14 cellular contexts compared by ENCODE assay signal in the genomic region with DNA sequence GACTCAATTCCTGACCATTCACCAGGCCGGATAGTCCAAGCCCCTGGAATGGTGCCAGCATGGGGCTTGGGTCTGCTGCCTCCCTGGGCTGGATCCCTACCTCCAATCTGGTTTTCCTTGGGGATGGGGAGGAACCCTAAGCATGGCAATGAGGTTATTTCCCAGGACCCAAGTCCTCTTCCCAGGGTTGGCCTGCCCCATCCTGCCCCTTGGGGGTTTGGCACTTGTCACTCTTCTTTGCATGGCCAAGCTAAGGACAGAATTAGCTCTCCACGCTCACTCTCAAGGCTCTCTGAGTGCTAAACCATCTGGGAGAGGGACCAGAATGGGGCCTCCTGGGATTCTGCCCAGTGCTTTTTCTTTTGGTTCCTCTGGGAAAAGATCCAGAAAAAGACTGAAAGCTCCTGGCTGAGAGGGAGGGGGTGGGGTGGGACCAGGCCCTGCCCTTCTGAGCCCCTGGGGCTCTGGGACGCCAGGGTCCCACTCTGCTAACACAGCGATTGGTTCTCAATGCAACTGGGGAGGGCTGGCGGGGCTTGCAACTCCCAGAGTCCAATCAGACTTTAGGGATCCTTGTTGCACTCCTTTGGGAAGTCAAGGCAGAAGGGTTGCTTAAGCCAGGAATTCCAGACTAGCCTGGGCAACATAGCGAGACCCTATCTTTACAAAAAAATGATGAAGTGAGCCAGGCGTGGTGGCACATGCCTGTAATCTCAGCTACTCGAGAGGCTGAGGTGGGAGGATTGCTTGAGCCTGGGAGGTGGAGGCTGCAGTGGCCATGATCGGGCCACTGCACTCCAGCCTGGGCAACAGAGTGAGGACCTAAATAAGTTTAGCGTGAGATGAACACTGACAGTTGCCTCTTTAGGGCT. TPM values are rescaled to one million over a fixed set of nuclear protein-coding genes. Genes with fewer than 3 reads are reported as not detected.
DNase-seq lines count a peak whose midpoint lies in the region; ATAC-seq and TF ChIP-seq lines count a peak whose summit lies in the region.
"Had no signal": no experiment of that assay in that cellular context is flagged by ENCODE, and none has a peak within 500 bp of the region (broad histone marks: within the 10 kb centered on the region; RNA-seq: fewer than 3 reads in every experiment).

No MANE protein-coding gene starts in this region.

- intact Hi-C loops in IMR-90 (cut with micrococcal nuclease): no loop called here

- no peak overlapping the region for H4K8ac ChIP-seq in IMR-90 (ENCODE audit: low read depth in 2 of 2, low read length in 2 of 2)

- no peak for TF ChIP-seq RAD21 in IMR-90 (IDR thresholded peaks at IDR 0.05; ENCODE audit: low read length)

- no peak overlapping the region for H3K56ac ChIP-seq in IMR-90 (ENCODE audit: extremely low read depth, insufficient read depth, low read length)

- POLR2A ChIA-PET in IMR-90 (lab: Charles Lee; ENCODE audit: unreplicated experiment): interaction anchor here (0.6 kb wide), 1 partner anchor 15 kb away, joined by 14 read pairs; no protein-coding TSS in a partner anchor

- dilution Hi-C loops in IMR-90 (cut with HindIII; ENCODE audit: low sequenced_read_pairs, unreplicated experiment): no loop called here

- no peak for DNase-seq in IMR-90
- DNase-seq in medulla oblongata (ENCODE audit: extremely low spot score): peak; percentile 75
- DNase-seq in NCI-H524 treated with DMSO at 0.1 percent for 48 hours (lab: John Stamatoyannopoulos, UW): no peak
- DNase-seq in SIG-M5 (lab: John Stamatoyannopoulos, UW): no peak
- no peak for DNase-seq in activated CD4-positive, CD25-positive, alpha-beta regulatory T cell treated with anti-CD3 and anti-CD28 coated beads, Interleukin-2, amount 50 U/mL, for 72 hours
- DNase-seq: activated naive CD8-positive, alpha-beta T cell treated with anti-CD3 and anti-CD28 coated beads, Interleukin-2, amount 50 U/mL, for 24 hours; activated T-cell treated with anti-CD3 and anti-CD28 coated beads, Interleukin-2, amount 50 U/mL, for 1 hour; NCI-H1048; NCI-H510A had no signal

- no peak overlapping the region for H2BK5ac ChIP-seq in IMR-90 (ENCODE audit: low read depth, low read length, poor library complexity, severe bottlenecking)

- TF ChIP-seq CTCF in IMR-90 (conservative IDR thresholded peaks at IDR 0.05; ENCODE audit: low read depth, low read length): no peak

- H2AK9ac ChIP-seq in IMR-90 (replicated peaks; ENCODE audit: low read depth, low read length, poor library complexity): no peak overlapping the region

- H3K4me2 ChIP-seq in IMR-90 (ENCODE audit: low read depth, low read length): no peak overlapping the region

- no peak overlapping the region; the same call in 1 of the 2 replicates for H3K18ac ChIP-seq in IMR-90 (ENCODE audit: low read depth, low read length)

- no peak overlapping the region for H3K4ac ChIP-seq in IMR-90 (ENCODE audit: low read depth, low read length)

- H3K79me1 ChIP-seq in IMR-90 (ENCODE audit: low read depth in 1 of 2, low read length in 2 of 2): no peaks in the 10 kb centered on the region

- H3K14ac ChIP-seq in IMR-90 (replicated peaks; ENCODE audit: low read depth, low read length): no peak overlapping the region

- BruUV-seq in IMR-90 (replicated peaks; lab: Mats Ljungman, UMichigan): no TSS peak

- H2AFZ ChIP-seq in IMR-90 (replicated peaks; ENCODE audit: low read length, poor library complexity): peak overlapping the region; percentile 13
- H2AFZ ChIP-seq: parathyroid adenoma had no signal

- no peaks in the 10 kb centered on the region for H3K27me3 ChIP-seq in IMR-90 (ENCODE audit: control insufficient read depth, insufficient read depth, low read length)

- no peaks in the 10 kb centered on the region for H3K9me1 ChIP-seq in IMR-90 (ENCODE audit: insufficient read depth, low read length)

- ATAC-seq in IMR-90 (ENCODE audit: low read depth): peak; percentile 53
- no peak for ATAC-seq in activated CD4-positive, CD25-positive, alpha-beta regulatory T cell treated with anti-CD3 and anti-CD28 coated beads, Interleukin-2, amount 50 U/mL, for 24 hours

- no peak overlapping the region for H2BK120ac ChIP-seq in IMR-90 (ENCODE audit: low read depth, low read length)

- H2BK20ac ChIP-seq in IMR-90 (ENCODE audit: low read depth, low read length): no peak overlapping the region

- no peak overlapping the region for H4K5ac ChIP-seq in IMR-90 (ENCODE audit: low read depth, low read length)

- 89% methylated on average over 3 of the region's 10 CpGs; no CpG with 5 or more reads in 1 of the 2 experiments for WGBS in IMR-90 (ENCODE audit: extremely low coverage in 2 of 2, insufficient read length in 1 of 2), 2 experiments

- TF ChIP-seq POLR2A in IMR-90 (IDR thresholded peaks at IDR 0.05; ENCODE audit: low read depth, low read length): no peak

- H3K36me3 ChIP-seq in IMR-90 (ENCODE audit: control insufficient read depth, insufficient read depth, low read length): peaks cover 22% of the 10 kb centered on the region

- peaks cover 19% of the 10 kb centered on the region for H3K9me3 ChIP-seq in IMR-90 (ENCODE audit: control insufficient read depth, insufficient read depth, low read length)

- H2AK5ac ChIP-seq in IMR-90 (ENCODE audit: low read depth, low read length): no peak overlapping the region

- H3K4me3 ChIP-seq in IMR-90 (ENCODE audit: insufficient read depth, low read depth, low read length): no peak overlapping the region

- CTCF ChIA-PET in IMR-90 (lab: Yijun Ruan, JAX): no interaction called here

- in situ Hi-C loops in IMR-90 (cut with MboI; ENCODE audit: low sequenced_read_pairs): no loop called here

- no peak overlapping the region for H4K91ac ChIP-seq in IMR-90 (ENCODE audit: insufficient read depth, low read depth, low read length)

- H3K9ac ChIP-seq in IMR-90 (ENCODE audit: low read depth, low read length): no peak overlapping the region
- H3K9ac ChIP-seq: parathyroid adenoma had no signal

- no peaks in the 10 kb centered on the region for H4K20me1 ChIP-seq in IMR-90 (ENCODE audit: insufficient read depth, low read length)

- H3K27ac ChIP-seq in IMR-90 (ENCODE audit: insufficient read depth, low read length) (no peak overlapping the region), cingulate gyrus (ENCODE audit: low read depth, low read length) (peak overlapping the region; percentile 54), temporal lobe (ENCODE audit: low read depth, low read length) (peak overlapping the region; percentile 50)
- H3K27ac ChIP-seq: C4-2B, parathyroid adenoma had no signal

- H3K23ac ChIP-seq in IMR-90 (ENCODE audit: low read depth, low read length): no peak overlapping the region

- no peak overlapping the region for H2BK15ac ChIP-seq in IMR-90 (ENCODE audit: low read depth, low read length)

- H3K4me1 ChIP-seq in IMR-90 (ENCODE audit: control insufficient read depth, insufficient read depth, low read length): peaks cover 3% of the 10 kb centered on the region; the same call in 1 of the 2 replicates
- H3K4me1 ChIP-seq: parathyroid adenoma had no signal

TF ChIP-seq in IMR-90, 13 proteins besides CTCF, POLR2A, EP300 and RAD21:
- TF ChIP-seq SMC3 (IDR thresholded peaks at IDR 0.05; ENCODE audit: low read depth, low read length) (no peak), NFE2L2 (IDR thresholded peaks at IDR 0.05; ENCODE audit: low read depth, low read length) (no peak), MXI1 (IDR thresholded peaks at IDR 0.05; ENCODE audit: borderline replicate concordance, low read depth, low read length) (no peak), BHLHE40 (IDR thresholded peaks at IDR 0.05; ENCODE audit: low read depth, low read length) (no peak), RCOR1 (IDR thresholded peaks at IDR 0.05; ENCODE audit: insufficient replicate concordance, low read length) (no peak), MAZ (IDR thresholded peaks at IDR 0.05; ENCODE audit: borderline replicate concordance, low read depth, low read length) (no peak), MAFK (IDR thresholded peaks at IDR 0.05; ENCODE audit: low read depth, low read length) (no peak), FOS (IDR thresholded peaks at IDR 0.05; ENCODE audit: low read depth, low read length) (no peak), CEBPB (IDR thresholded peaks at IDR 0.05; ENCODE audit: low read depth, low read length) (no peak), RFX5 (IDR thresholded peaks at IDR 0.05; ENCODE audit: low read depth, low read length) (no peak)
- TF ChIP-seq, protein P1, sequence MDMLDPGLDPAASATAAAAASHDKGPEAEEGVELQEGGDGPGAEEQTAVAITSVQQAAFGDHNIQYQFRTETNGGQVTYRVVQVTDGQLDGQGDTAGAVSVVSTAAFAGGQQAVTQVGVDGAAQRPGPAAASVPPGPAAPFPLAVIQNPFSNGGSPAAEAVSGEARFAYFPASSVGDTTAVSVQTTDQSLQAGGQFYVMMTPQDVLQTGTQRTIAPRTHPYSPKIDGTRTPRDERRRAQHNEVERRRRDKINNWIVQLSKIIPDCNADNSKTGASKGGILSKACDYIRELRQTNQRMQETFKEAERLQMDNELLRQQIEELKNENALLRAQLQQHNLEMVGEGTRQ (IDR thresholded peaks at IDR 0.05; ENCODE audit: low read depth, low read length): no peak
- TF ChIP-seq, protein P2, sequence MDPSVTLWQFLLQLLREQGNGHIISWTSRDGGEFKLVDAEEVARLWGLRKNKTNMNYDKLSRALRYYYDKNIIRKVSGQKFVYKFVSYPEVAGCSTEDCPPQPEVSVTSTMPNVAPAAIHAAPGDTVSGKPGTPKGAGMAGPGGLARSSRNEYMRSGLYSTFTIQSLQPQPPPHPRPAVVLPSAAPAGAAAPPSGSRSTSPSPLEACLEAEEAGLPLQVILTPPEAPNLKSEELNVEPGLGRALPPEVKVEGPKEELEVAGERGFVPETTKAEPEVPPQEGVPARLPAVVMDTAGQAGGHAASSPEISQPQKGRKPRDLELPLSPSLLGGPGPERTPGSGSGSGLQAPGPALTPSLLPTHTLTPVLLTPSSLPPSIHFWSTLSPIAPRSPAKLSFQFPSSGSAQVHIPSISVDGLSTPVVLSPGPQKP (IDR thresholded peaks at IDR 0.05; ENCODE audit: borderline replicate concordance, low read depth, low read length): no peak
TF ChIP-seq in IMR-90: peak in this region for 0.

RNA-seq across cellular contexts. Expression of a gene that starts 52.7 kb away (rescaled TPM):
- total RNA-seq in IMR-90 (2012; rRNA removed) (11.4 and 14.5 TPM in 2 replicates), temporal lobe (6.9 TPM)
- polyA plus RNA-seq in IMR-90 (2012; rRNA removed): 10.2 and 11.2 TPM in 2 replicates
- 9.9 and 24.8 TPM in 2 replicates for polyA plus RNA-seq in IMR-90 (2012; cell fraction: cytosol; rRNA removed)
- 16.2 and 25.0 TPM in 2 replicates for polyA plus RNA-seq in IMR-90 (2012; cell fraction: nucleus; rRNA removed; ENCODE audit: low replicate concordance)
